ENCODE assay signal across 1 cellular context in genomic region chr2:171416009-171416926, GRCh38.
TF ChIP-seq lines count a peak whose summit lies in the region.

No MANE protein-coding gene starts in this region.

TF ChIP-seq in K562, 482 proteins besides CTCF, POLR2A, EP300 and RAD21 (continued from another document):
- TF ChIP-seq, protein P1, sequence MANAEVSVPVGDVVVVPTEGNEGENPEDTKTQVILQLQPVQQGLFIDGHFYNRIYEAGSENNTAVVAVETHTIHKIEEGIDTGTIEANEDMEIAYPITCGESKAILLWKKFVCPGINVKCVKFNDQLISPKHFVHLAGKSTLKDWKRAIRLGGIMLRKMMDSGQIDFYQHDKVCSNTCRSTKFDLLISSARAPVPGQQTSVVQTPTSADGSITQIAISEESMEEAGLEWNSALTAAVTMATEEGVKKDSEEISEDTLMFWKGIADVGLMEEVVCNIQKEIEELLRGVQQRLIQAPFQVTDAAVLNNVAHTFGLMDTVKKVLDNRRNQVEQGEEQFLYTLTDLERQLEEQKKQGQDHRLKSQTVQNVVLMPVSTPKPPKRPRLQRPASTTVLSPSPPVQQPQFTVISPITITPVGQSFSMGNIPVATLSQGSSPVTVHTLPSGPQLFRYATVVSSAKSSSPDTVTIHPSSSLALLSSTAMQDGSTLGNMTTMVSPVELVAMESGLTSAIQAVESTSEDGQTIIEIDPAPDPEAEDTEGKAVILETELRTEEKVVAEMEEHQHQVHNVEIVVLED (CRISPR knock-in tag; IDR thresholded peaks at IDR 0.05) = no peak
- TF ChIP-seq ZBTB43 (CRISPR knock-in tag; IDR thresholded peaks at IDR 0.05) (no peak), ILK (tag; IDR thresholded peaks at IDR 0.05; ENCODE audit: borderline replicate concordance, low read depth) (no peak), GATAD2A (IDR thresholded peaks at IDR 0.05) (no peak), BCOR (IDR thresholded peaks at IDR 0.05) (no peak), ZNF197 (CRISPR knock-in tag; IDR thresholded peaks at IDR 0.05; ENCODE audit: low read depth) (no peak), TEAD2 (tag; IDR thresholded peaks at IDR 0.05) (no peak), ZNF507 (tag; conservative IDR thresholded peaks at IDR 0.05) (no peak), NFIC (IDR thresholded peaks at IDR 0.05) (no peak), ELF1 (tag; IDR thresholded peaks at IDR 0.05) (0 out of 2 replicates have a peak, but pooled peaks have one; percentile 16), CHD1 (IDR thresholded peaks at IDR 0.05; ENCODE audit: low read length) (no peak), NR0B1 (IDR thresholded peaks at IDR 0.05; ENCODE audit: partially characterized antibody) (no peak), DNMT1 (IDR thresholded peaks at IDR 0.05) (no peak), ZNF584 (CRISPR knock-in tag; IDR thresholded peaks at IDR 0.05; ENCODE audit: low read depth) (0 out of 2 replicates have a peak, but pooled peaks have one; percentile 24), MAFK (IDR thresholded peaks at IDR 0.05; ENCODE audit: low read length) (no peak), POLR2AphosphoS5 (IDR thresholded peaks at IDR 0.05; ENCODE audit: control insufficient read depth, insufficient read depth, low read depth, low read length) (no peak), ZNF695 (CRISPR knock-in tag; IDR thresholded peaks at IDR 0.05) (no peak), XRCC3 (IDR thresholded peaks at IDR 0.05) (no peak), E2F4 (CRISPR knock-in tag; IDR thresholded peaks at IDR 0.05; ENCODE audit: low read depth) (no peak), ZNF766 (CRISPR knock-in tag; conservative IDR thresholded peaks at IDR 0.05) (no peak), ZBTB8A (IDR thresholded peaks at IDR 0.05; ENCODE audit: partially characterized antibody) (no peak), NFYB (IDR thresholded peaks at IDR 0.05; ENCODE audit: extremely low read depth, insufficient read length) (no peak), NFATC3 (IDR thresholded peaks at IDR 0.05) (no peak), NCOA1 (IDR thresholded peaks at IDR 0.05; ENCODE audit: low read depth) (no peak), ZMIZ1 (IDR thresholded peaks at IDR 0.05; ENCODE audit: low read depth in 2 of 2, low read length in 2 of 2) (no peak), KDM5B (IDR thresholded peaks at IDR 0.05; ENCODE audit: insufficient replicate concordance, low read depth, low read length) (no peak), C11orf30 (IDR thresholded peaks at IDR 0.05; ENCODE audit: low read depth) (no peak), GTF2E2 (tag; IDR thresholded peaks at IDR 0.05) (no peak), ZNF217 (CRISPR knock-in tag; IDR thresholded peaks at IDR 0.05) (no peak), ETV6 (IDR thresholded peaks at IDR 0.05; ENCODE audit: borderline replicate concordance in 1 of 2, low read depth in 2 of 2, low read length in 1 of 2) (no peak), ETV6 (CRISPR knock-in tag; IDR thresholded peaks at IDR 0.05; ENCODE audit: borderline replicate concordance) (no peak), RHOXF2B (CRISPR knock-in tag; conservative IDR thresholded peaks at IDR 0.05) (no peak), ZZZ3 (IDR thresholded peaks at IDR 0.05) (no peak), RCOR1 (IDR thresholded peaks at IDR 0.05; ENCODE audit: borderline replicate concordance in 1 of 2, low read depth in 2 of 2, low read length in 2 of 2) (peak in 1 of 2 experiments; percentile 44; a peak in 1 of 4 replicates), ZNF79 (CRISPR knock-in tag; IDR thresholded peaks at IDR 0.05; ENCODE audit: low read depth) (no peak), TAL1 (IDR thresholded peaks at IDR 0.05) (peak; percentile 35), STAT5B (CRISPR knock-in tag; IDR thresholded peaks at IDR 0.05) (no peak), ZNF583 (CRISPR knock-in tag; IDR thresholded peaks at IDR 0.05) (no peak)
- TF ChIP-seq, protein P2, sequence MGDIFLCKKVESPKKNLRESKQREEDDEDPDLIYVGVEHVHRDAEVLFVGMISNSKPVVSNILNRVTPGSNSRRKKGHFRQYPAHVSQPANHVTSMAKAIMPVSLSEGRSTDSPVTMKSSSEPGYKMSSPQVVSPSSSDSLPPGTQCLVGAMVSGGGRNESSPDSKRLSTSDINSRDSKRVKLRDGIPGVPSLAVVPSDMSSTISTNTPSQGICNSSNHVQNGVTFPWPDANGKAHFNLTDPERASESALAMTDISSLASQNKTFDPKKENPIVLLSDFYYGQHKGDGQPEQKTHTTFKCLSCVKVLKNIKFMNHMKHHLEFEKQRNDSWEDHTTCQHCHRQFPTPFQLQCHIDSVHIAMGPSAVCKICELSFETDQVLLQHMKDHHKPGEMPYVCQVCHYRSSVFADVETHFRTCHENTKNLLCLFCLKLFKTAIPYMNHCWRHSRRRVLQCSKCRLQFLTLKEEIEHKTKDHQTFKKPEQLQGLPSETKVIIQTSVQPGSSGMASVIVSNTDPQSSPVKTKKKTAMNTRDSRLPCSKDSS (IDR thresholded peaks at IDR 0.05; ENCODE audit: low read depth, partially characterized antibody) = no peak
